ENCODE assay signal across 1 cellular context in the genomic region with DNA sequence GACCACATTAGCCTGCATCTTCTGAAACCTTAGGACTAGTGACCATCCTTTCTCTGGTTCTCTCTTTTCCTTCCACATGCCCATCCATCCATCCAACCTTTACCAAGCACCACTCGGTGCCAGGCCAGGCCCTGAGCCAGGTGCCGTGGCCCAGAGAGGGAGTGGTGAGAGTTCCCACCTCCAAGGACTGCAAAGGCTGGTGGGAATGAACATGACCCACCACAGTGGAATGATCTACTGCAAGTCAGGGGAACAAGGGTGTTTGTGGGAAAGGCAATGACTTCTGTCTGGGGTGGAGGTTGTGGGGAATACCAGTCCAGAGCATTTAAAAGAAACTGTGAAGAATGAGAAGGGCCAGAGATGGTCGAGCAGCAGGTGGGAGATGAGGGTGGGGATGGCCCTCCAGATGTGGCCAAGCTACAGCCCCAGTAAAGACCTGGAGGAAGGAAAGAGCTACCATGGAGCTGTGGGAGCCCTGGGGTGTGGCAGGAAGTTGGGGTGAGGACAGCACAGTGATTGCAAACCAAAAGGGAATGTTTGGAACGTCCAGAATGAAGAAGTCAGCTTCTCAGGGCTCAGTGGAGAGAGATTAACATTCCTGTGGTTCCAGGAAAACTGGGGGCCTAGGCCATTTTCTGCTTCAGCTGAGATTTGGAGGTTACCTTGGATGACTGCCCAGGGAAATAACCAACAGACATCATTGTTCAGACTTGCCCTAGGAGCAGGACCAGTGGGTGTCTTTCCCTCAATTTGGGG.
TF ChIP-seq lines count a peak whose summit lies in the region.

No MANE protein-coding gene starts in this region.

TF ChIP-seq in H1, 55 proteins besides CTCF, POLR2A, EP300 and RAD21 (continued from another document):
- no peak for TF ChIP-seq CHD7 (IDR thresholded peaks at IDR 0.05; ENCODE audit: insufficient replicate concordance, low read length)
- TF ChIP-seq FOSL1 (IDR thresholded peaks at IDR 0.05; ENCODE audit: insufficient read depth, low read depth, low read length) = no peak
- no peak for TF ChIP-seq KDM4A (IDR thresholded peaks at IDR 0.05; ENCODE audit: low read depth, low read length, severe bottlenecking)
- TF ChIP-seq GTF2F1 (IDR thresholded peaks at IDR 0.05; ENCODE audit: borderline replicate concordance, low read depth, low read length) = no peak
- no peak for TF ChIP-seq CREB1 (IDR thresholded peaks at IDR 0.05)
- TF ChIP-seq BRCA1 (IDR thresholded peaks at IDR 0.05; ENCODE audit: low read depth, low read length) = no peak
- no peak for TF ChIP-seq HDAC6 (IDR thresholded peaks at IDR 0.05; ENCODE audit: low read depth, low read length)
- no peak for TF ChIP-seq USF2 (IDR thresholded peaks at IDR 0.05; ENCODE audit: low read length)
- TF ChIP-seq ASH2L (IDR thresholded peaks at IDR 0.05; ENCODE audit: low read length) = no peak
- TF ChIP-seq KDM5A (IDR thresholded peaks at IDR 0.05; ENCODE audit: low read length) = no peak
- TF ChIP-seq CHD1 (IDR thresholded peaks at IDR 0.05; ENCODE audit: low read depth, low read length) = no peak
- TF ChIP-seq ZNF274 (IDR thresholded peaks at IDR 0.05; ENCODE audit: borderline replicate concordance, extremely low read depth, low read length) = no peak
- no peak for TF ChIP-seq KDM1A (IDR thresholded peaks at IDR 0.05; ENCODE audit: borderline replicate concordance, low read length)
- TF ChIP-seq CBX8 (IDR thresholded peaks at IDR 0.05; ENCODE audit: borderline replicate concordance, low read depth, low read length) = no peak
